ENCODE assay signal across 2 cellular contexts in genomic region chr9:91071185-91071990, GRCh38.
TF ChIP-seq lines count a peak whose summit lies in the region.

No MANE protein-coding gene starts in this region.

TF ChIP-seq in H1, 55 proteins besides CTCF, POLR2A, EP300 and RAD21 (continued from another document):
- TF ChIP-seq E2F6 (IDR thresholded peaks at IDR 0.05): no peak
- no peak for TF ChIP-seq SP2 (IDR thresholded peaks at IDR 0.05; ENCODE audit: low read length)
- no peak for TF ChIP-seq CHD1 (IDR thresholded peaks at IDR 0.05; ENCODE audit: low read depth, low read length)
- TF ChIP-seq TCF12 (IDR thresholded peaks at IDR 0.05; ENCODE audit: low read depth, low read length): no peak
- TF ChIP-seq EZH2 (IDR thresholded peaks at IDR 0.05; ENCODE audit: low read depth, low read length, severe bottlenecking): no peak
- TF ChIP-seq GTF2F1 (IDR thresholded peaks at IDR 0.05; ENCODE audit: borderline replicate concordance, low read depth, low read length): no peak
- no peak for TF ChIP-seq CEBPB (IDR thresholded peaks at IDR 0.05; ENCODE audit: low read depth, low read length)
- no peak for TF ChIP-seq RBBP5 (IDR thresholded peaks at IDR 0.05; ENCODE audit: borderline replicate concordance, low read depth, low read length)
- no peak for TF ChIP-seq ATF2 (IDR thresholded peaks at IDR 0.05; ENCODE audit: low read length)
- no peak for TF ChIP-seq NANOG (IDR thresholded peaks at IDR 0.05; ENCODE audit: insufficient read depth, low read depth, low read length, poor library complexity, severe bottlenecking)
TF ChIP-seq in H1: peak in this region for 0.

TF ChIP-seq in WTC11, 78 proteins besides CTCF, POLR2A, EP300 and RAD21 (continued from another document):
- TF ChIP-seq ZNF512 (CRISPR knock-in tag; IDR thresholded peaks at IDR 0.05; ENCODE audit: borderline replicate concordance): no peak
